Comparison of ENCODE assay signal across 12 cellular contexts in genomic region chr14:72792051-72792788, GRCh38.
A peak's percentile ranks its signal among the peaks of the same experiment; 100 is the strongest.
DNase-seq lines count a peak whose midpoint lies in the region; ATAC-seq, FAIRE-seq and TF ChIP-seq lines count a peak whose summit lies in the region.
"Had no signal": no experiment of that assay in that cellular context is flagged by ENCODE, and none has a peak within 500 bp of the region (broad histone marks: within the 10 kb centered on the region; RNA-seq: fewer than 3 reads in every experiment).

No MANE protein-coding gene starts in this region.

- DNase-seq in astrocyte (ENCODE audit: low read depth) (peak; percentile 16), cardiac septum (ENCODE audit: low spot score) (peak; percentile 83), middle frontal gyrus (ENCODE audit: extremely low spot score, low spot score) (peak; percentile 33), superior temporal gyrus (ENCODE audit: extremely low spot score) (peak; percentile 67), DMS 273 (lab: John Stamatoyannopoulos, UW; ENCODE audit: unreplicated experiment) (no peak)
- DNase-seq in activated naive CD8-positive, alpha-beta T cell treated with anti-CD3 and anti-CD28 coated beads for 36 hours, result no peak
- DNase-seq: activated T-cell treated with anti-CD3 and anti-CD28 coated beads, Interleukin-2, amount 50 U/mL, for 24 hours; erythroblast had no signal

- H3K4me3 ChIP-seq in astrocyte (ENCODE audit: insufficient read depth, low read depth, low read length), result no peak overlapping the region

- H3K27ac Mint-ChIP-seq in astrocyte (ENCODE audit: unreplicated experiment), result no peak overlapping the region
- H3K27ac Mint-ChIP-seq in activated naive CD8-positive, alpha-beta T cell treated with anti-CD3 and anti-CD28 coated beads for 36 hours, result no peak overlapping the region
- H3K27ac Mint-ChIP-seq: activated T-cell treated with anti-CD3 and anti-CD28 coated beads, Interleukin-2, amount 50 U/mL, for 24 hours had no signal

- no peaks in the 10 kb centered on the region for H3K36me3 ChIP-seq in astrocyte (ENCODE audit: insufficient read depth, low read length)

- peaks cover 9% of the 10 kb centered on the region for H4K20me1 ChIP-seq in astrocyte (ENCODE audit: insufficient read depth, low read length)

- peak overlapping the region; percentile 43 for H3K9ac ChIP-seq in astrocyte (ENCODE audit: low read length)
- H3K9ac ChIP-seq: parathyroid adenoma had no signal

- TF ChIP-seq CTCF in astrocyte (IDR thresholded peaks at IDR 0.05; ENCODE audit: insufficient read depth, low read depth, low read length), result no peak

- H3K9me3 ChIP-seq in astrocyte (ENCODE audit: insufficient read depth, low read depth, low read length), result no peaks in the 10 kb centered on the region

- peaks cover 2% of the 10 kb centered on the region for H3K36me3 Mint-ChIP-seq in astrocyte (ENCODE audit: low read depth, unreplicated experiment)
- H3K36me3 Mint-ChIP-seq in activated naive CD8-positive, alpha-beta T cell treated with anti-CD3 and anti-CD28 coated beads for 36 hours, result no peaks in the 10 kb centered on the region

- peaks cover 13% of the 10 kb centered on the region for H3K4me1 ChIP-seq in astrocyte (ENCODE audit: insufficient read depth, low read length)
- H3K4me1 ChIP-seq: parathyroid adenoma had no signal

- H3K27me3 ChIP-seq in astrocyte (ENCODE audit: insufficient read depth, low read length), result no peaks in the 10 kb centered on the region

- peaks cover 3% of the 10 kb centered on the region for H3K9me3 Mint-ChIP-seq in astrocyte (ENCODE audit: unreplicated experiment)
- no peaks in the 10 kb centered on the region for H3K9me3 Mint-ChIP-seq in activated naive CD8-positive, alpha-beta T cell treated with anti-CD3 and anti-CD28 coated beads for 36 hours
- H3K9me3 Mint-ChIP-seq: activated T-cell treated with anti-CD3 and anti-CD28 coated beads, Interleukin-2, amount 50 U/mL, for 24 hours had no signal

- ATAC-seq in GM21723 (IDR thresholded peaks at IDR 0.05; ENCODE audit: unreplicated experiment) (no peak), HG02763 (IDR thresholded peaks at IDR 0.05; ENCODE audit: unreplicated experiment) (no peak)

- peak overlapping the region; percentile 15 for H2AFZ ChIP-seq in astrocyte (ENCODE audit: low read depth, low read length)
- H2AFZ ChIP-seq: parathyroid adenoma had no signal

- peaks cover 87% of the 10 kb centered on the region for H3K79me2 ChIP-seq in astrocyte (ENCODE audit: insufficient read depth, low read length)

- H3K27me3 Mint-ChIP-seq in astrocyte (ENCODE audit: low read depth, unreplicated experiment), result peaks cover 9% of the 10 kb centered on the region
- H3K27me3 Mint-ChIP-seq in activated naive CD8-positive, alpha-beta T cell treated with anti-CD3 and anti-CD28 coated beads for 36 hours, result no peaks in the 10 kb centered on the region
- H3K27me3 Mint-ChIP-seq: activated T-cell treated with anti-CD3 and anti-CD28 coated beads, Interleukin-2, amount 50 U/mL, for 24 hours had no signal

- H3K4me3 Mint-ChIP-seq in astrocyte (ENCODE audit: unreplicated experiment), result no peak overlapping the region
- H3K4me3 Mint-ChIP-seq in activated naive CD8-positive, alpha-beta T cell treated with anti-CD3 and anti-CD28 coated beads for 36 hours, result no peak overlapping the region
- H3K4me3 Mint-ChIP-seq: activated T-cell treated with anti-CD3 and anti-CD28 coated beads, Interleukin-2, amount 50 U/mL, for 24 hours had no signal

- no peak for FAIRE-seq in astrocyte (lab: Jason Lieb, UNC)
- FAIRE-seq: bronchial epithelial cell had no signal

- H3K4me1 Mint-ChIP-seq in astrocyte (ENCODE audit: low read depth, unreplicated experiment), result peaks cover 5% of the 10 kb centered on the region
- H3K4me1 Mint-ChIP-seq in activated naive CD8-positive, alpha-beta T cell treated with anti-CD3 and anti-CD28 coated beads for 36 hours, result peaks cover 1% of the 10 kb centered on the region

- no peak overlapping the region for H3K27ac ChIP-seq in astrocyte (ENCODE audit: low read depth, low read length)
- H3K27ac ChIP-seq: parathyroid adenoma had no signal

- intact Hi-C loops in cardiac septum (cut with DNase I), result no loop called here

- peak overlapping the region; percentile 68 for H3K4me2 ChIP-seq in astrocyte (ENCODE audit: low read length)

Comparison
In these comparisons a context has a peak if more than half of its experiments do, and no peak if none do; other contexts are left out.
1. DNase-seq: peak in astrocyte (single experiment), cardiac septum (single experiment), middle frontal gyrus (single experiment) and superior temporal gyrus (single experiment); none in DMS 273 (single experiment) and activated naive CD8-positive, alpha-beta T cell treated with anti-CD3 and anti-CD28 coated beads for 36 hours (single experiment).